1 cellular context compared by ENCODE assay signal in genomic region chr7:135300913-135301765, GRCh38.
TF ChIP-seq lines count a peak whose summit lies in the region.

No MANE protein-coding gene starts in this region.

TF ChIP-seq in HEK293, 187 proteins besides CTCF, POLR2A, EP300 and RAD21 (continued from another document):
- TF ChIP-seq ZNF580 (tag by site-specific recombination; IDR thresholded peaks at IDR 0.05) (no peak), ZNF639 (tag by site-specific recombination; IDR thresholded peaks at IDR 0.05) (no peak), ZNF768 (tag by site-specific recombination; IDR thresholded peaks at IDR 0.05) (no peak)
